ENCODE assay signal across 24 cellular contexts in the genomic region with DNA sequence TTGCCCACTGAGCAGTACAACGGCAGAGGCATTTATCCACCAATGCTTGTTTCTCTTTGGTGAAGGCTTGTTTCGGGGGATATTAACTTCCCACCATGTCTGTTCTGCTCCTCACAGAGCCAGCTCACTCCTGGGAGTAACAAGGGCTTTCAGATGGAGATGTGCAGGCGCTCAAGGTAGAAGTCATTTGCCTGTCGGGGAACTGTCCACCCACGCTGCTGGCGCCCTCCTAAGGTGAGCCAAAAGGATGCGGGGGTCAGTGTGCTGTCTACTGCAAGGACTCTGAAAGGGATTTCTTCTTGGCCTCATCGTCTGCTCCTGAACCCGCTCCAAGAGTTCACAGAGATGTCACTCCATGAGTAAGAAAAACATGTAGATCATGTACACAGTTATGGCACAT. TPM values are rescaled to one million over a fixed set of nuclear protein-coding genes. Genes with fewer than 3 reads are reported as not detected.
A peak's percentile ranks its signal among the peaks of the same experiment; 100 is the strongest.
DNase-seq lines count a peak whose midpoint lies in the region; ATAC-seq and TF ChIP-seq lines count a peak whose summit lies in the region.
"Had no signal": no experiment of that assay in that cellular context is flagged by ENCODE, and none has a peak within 500 bp of the region (broad histone marks: within the 10 kb centered on the region; RNA-seq: fewer than 3 reads in every experiment).

No MANE protein-coding gene starts in this region.

- H3K4me3 ChIP-seq in choroid plexus epithelial cell (ENCODE audit: low read depth, low read length) (no peak overlapping the region), kidney epithelial cell (ENCODE audit: low read depth, low read length) (no peak overlapping the region)
- H3K4me3 ChIP-seq: ascending aorta, ovary, right atrium auricular region, thoracic aorta had no signal

- no peak for ATAC-seq in HG03520 (IDR thresholded peaks at IDR 0.05; ENCODE audit: unreplicated experiment)
- ATAC-seq: activated naive CD4-positive, alpha-beta T cell treated with anti-CD3 and anti-CD28 coated beads, Interleukin-2, amount 50 U/mL, for 72 hours; left lobe of liver; naive thymus-derived CD8-positive, alpha-beta T cell; Right ventricle myocardium inferior had no signal

- H3K36me3 ChIP-seq in kidney epithelial cell (ENCODE audit: control insufficient read depth, insufficient read depth, low read length) = no peaks in the 10 kb centered on the region
- H3K36me3 ChIP-seq: ascending aorta, ovary, right atrium auricular region, thoracic aorta had no signal

- TF ChIP-seq CTCF in choroid plexus epithelial cell (conservative IDR thresholded peaks at IDR 0.05; ENCODE audit: low read depth, low read length) = peak; percentile 35
- TF ChIP-seq CTCF in kidney epithelial cell (IDR thresholded peaks at IDR 0.05; ENCODE audit: insufficient read depth, low read length, poor library complexity, severe bottlenecking) = peak; percentile 8

- DNase-seq in GDM1 (lab: John Stamatoyannopoulos, UW) (peak; percentile 24), NCI-H526 treated with DMSO at 0.1 percent for 48 hours (lab: John Stamatoyannopoulos, UW) (peak; percentile 99), choroid plexus epithelial cell (ENCODE audit: low read depth) (peak; percentile 14), kidney epithelial cell (ENCODE audit: low read depth) (no peak), epidermal melanocyte (ENCODE audit: insufficient read length, low spot score) (no peak), UCSD-AML1 (lab: John Stamatoyannopoulos, UW; ENCODE audit: unreplicated experiment) (no peak)
- no peak for DNase-seq in activated effector memory CD4-positive, alpha-beta T cell treated with Interleukin-2 at 50 U/mL for 16 hours
- DNase-seq: activated CD4-positive, alpha-beta T cell treated with anti-CD3 and anti-CD28 coated beads for 4 hours; CD4-positive, CD25-positive, alpha-beta regulatory T cell; effector CD8-positive, alpha-beta T cell; naive thymus-derived CD8-positive, alpha-beta T cell; NCI-H1417; NCI-H2107; NCI-H510A; ovary; stimulated activated CD4-positive, alpha-beta T cell treated with anti-CD3 and anti-CD28 coated beads, Interleukin-4, amount 100 ng/mL, for 24 hours; stimulated activated naive CD4-positive, alpha-beta T cell treated with Interleukin-2 at 50 U/mL for 16 hours had no signal

- H3K27me3 ChIP-seq in kidney epithelial cell (ENCODE audit: control insufficient read depth, insufficient read depth, low read length) = peaks cover 3% of the 10 kb centered on the region
- H3K27me3 ChIP-seq: ascending aorta, ovary, right atrium auricular region had no signal

RNA-seq across cellular contexts. Expression of a gene that starts 57.0 kb away (rescaled TPM):
- total RNA-seq in kidney epithelial cell = 3.0 and 4.2 TPM in 2 replicates
- total RNA-seq: CD4-positive, CD25-positive, alpha-beta regulatory T cell had no signal

Comparison
In these comparisons a context has a peak if more than half of its experiments do, and no peak if none do; other contexts are left out.
1. DNase-seq: peak in GDM1 (single experiment), NCI-H526 treated with DMSO at 0.1 percent for 48 hours (single experiment) and choroid plexus epithelial cell (single experiment); none in kidney epithelial cell (single experiment), epidermal melanocyte (single experiment), UCSD-AML1 (single experiment) and activated effector memory CD4-positive, alpha-beta T cell treated with Interleukin-2 at 50 U/mL for 16 hours (single experiment).